1 cellular context compared by ENCODE assay signal in genomic region chr1:9428601-9429368, GRCh38.
TF ChIP-seq lines count a peak whose summit lies in the region.

No MANE protein-coding gene starts in this region.

TF ChIP-seq in HepG2, 621 proteins besides CTCF, POLR2A, EP300 and RAD21 (continued from another document and continues in another):
- no peak for TF ChIP-seq ZNF597 (CRISPR knock-in tag; IDR thresholded peaks at IDR 0.05)
- peak; percentile 89 for TF ChIP-seq GMEB1 (CRISPR knock-in tag; IDR thresholded peaks at IDR 0.05; ENCODE audit: borderline replicate concordance)
- TF ChIP-seq ZNF256 (CRISPR knock-in tag; conservative IDR thresholded peaks at IDR 0.05): 0 out of 2 replicates have a peak, but pooled peaks have one; percentile 25
- no peak for TF ChIP-seq MATR3 (CRISPR knock-in tag; IDR thresholded peaks at IDR 0.05)
- TF ChIP-seq DR1 (CRISPR knock-in tag; IDR thresholded peaks at IDR 0.05): 0 out of 2 replicates have a peak, but pooled peaks have one; percentile 55
- TF ChIP-seq ZNF225 (CRISPR knock-in tag; IDR thresholded peaks at IDR 0.05): no peak
- no peak for TF ChIP-seq ZNF552 (CRISPR knock-in tag; IDR thresholded peaks at IDR 0.05; ENCODE audit: borderline replicate concordance)
- TF ChIP-seq ZBTB25 (CRISPR knock-in tag; IDR thresholded peaks at IDR 0.05): peak; percentile 84
- TF ChIP-seq ZNF580 (CRISPR knock-in tag; IDR thresholded peaks at IDR 0.05; ENCODE audit: borderline replicate concordance, low read depth): peak; percentile 49
- TF ChIP-seq IKZF5 (CRISPR knock-in tag; IDR thresholded peaks at IDR 0.05): peak; percentile 76; the same call in 1 of the 2 replicates
- TF ChIP-seq FOXO4 (CRISPR knock-in tag; conservative IDR thresholded peaks at IDR 0.05): no peak
- no peak; the same call in none of the 2 replicates for TF ChIP-seq ATF3 (CRISPR knock-in tag; IDR thresholded peaks at IDR 0.05)
- no peak for TF ChIP-seq ZNF589 (CRISPR knock-in tag; conservative IDR thresholded peaks at IDR 0.05)
- TF ChIP-seq PLSCR1 (CRISPR knock-in tag; IDR thresholded peaks at IDR 0.05; ENCODE audit: borderline replicate concordance): no peak
- 0 out of 2 replicates have a peak, but pooled peaks have one; percentile 50 for TF ChIP-seq ZNF276 (CRISPR knock-in tag; IDR thresholded peaks at IDR 0.05; ENCODE audit: low read depth)
- TF ChIP-seq REST (IDR thresholded peaks at IDR 0.05; ENCODE audit: borderline replicate concordance in 1 of 2, low read depth in 1 of 2, low read length in 2 of 2): no peak
- TF ChIP-seq CEBPG (CRISPR knock-in tag; IDR thresholded peaks at IDR 0.05): peak; percentile 78
- TF ChIP-seq ZNF24 (IDR thresholded peaks at IDR 0.05): no peak
- TF ChIP-seq ZBTB20 (CRISPR knock-in tag; IDR thresholded peaks at IDR 0.05; ENCODE audit: borderline replicate concordance, low read depth): no peak; the same call in 1 of the 2 replicates
- peak; percentile 97 for TF ChIP-seq ZNF687 (CRISPR knock-in tag; IDR thresholded peaks at IDR 0.05)
- peak; percentile 77; the same call in 1 of the 2 replicates for TF ChIP-seq IRF9 (CRISPR knock-in tag; IDR thresholded peaks at IDR 0.05; ENCODE audit: borderline replicate concordance)
- TF ChIP-seq CENPT (CRISPR knock-in tag; IDR thresholded peaks at IDR 0.05; ENCODE audit: low read depth): no peak
- TF ChIP-seq ZNF558 (CRISPR knock-in tag; IDR thresholded peaks at IDR 0.05; ENCODE audit: borderline replicate concordance): no peak
- TF ChIP-seq ZBTB10 (CRISPR knock-in tag; IDR thresholded peaks at IDR 0.05; ENCODE audit: borderline replicate concordance): no peak
